ENCODE assay signal across 8 cellular contexts in the genomic region with DNA sequence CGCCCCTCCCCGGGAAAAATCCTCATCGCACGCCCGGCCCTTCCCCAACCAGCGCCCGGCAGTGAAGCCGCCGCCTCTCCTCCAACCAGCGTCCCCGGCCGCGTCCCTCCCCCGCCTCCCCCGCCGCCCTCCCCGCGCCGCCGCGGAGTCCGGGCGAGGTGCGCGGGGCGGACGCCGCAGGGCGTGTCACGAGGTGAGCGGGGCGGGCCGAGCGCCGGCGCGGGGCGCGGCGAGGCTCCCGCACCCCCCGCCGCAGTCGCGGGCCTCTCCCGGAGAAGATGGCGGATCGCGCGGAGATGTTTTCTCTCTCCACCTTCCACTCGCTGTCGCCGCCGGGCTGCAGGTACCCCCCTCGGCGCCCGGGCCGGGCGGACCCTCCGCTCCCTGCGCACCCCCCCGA. TPM values are rescaled to one million over a fixed set of nuclear protein-coding genes. Genes with fewer than 3 reads are reported as not detected.
DNase-seq lines count a peak whose midpoint lies in the region; ATAC-seq, FAIRE-seq and TF ChIP-seq lines count a peak whose summit lies in the region.

A gene (plus strand): TSS at position 253 of the 400 bp plus-strand sequence. CDS start 26 bp downstream, at position 279.

- no peak within 1 kb of the TSS for H4K8ac ChIP-seq in mesenchymal stem cell (ENCODE audit: low read length)

- no peak within 1 kb of the TSS for H3K4ac ChIP-seq in mesenchymal stem cell (ENCODE audit: low read depth in 1 of 2, low read length in 2 of 2)

- CTCF ChIA-PET in K562 (lab: Yijun Ruan, JAX; ENCODE audit: low intra/inter-chr PET ratio) = no interaction called here

- no peak for TF ChIP-seq POLR2A in K562 (conservative IDR thresholded peaks at IDR 0.05)

- H3K18ac ChIP-seq in mesenchymal stem cell (ENCODE audit: low read depth in 1 of 2, low read length in 2 of 2) = no peak within 1 kb of the TSS

- intact Hi-C loops in K562 (cut with micrococcal nuclease) = no loop called here

- H3K79me1 ChIP-seq in mesenchymal stem cell (replicated peaks; ENCODE audit: low read length, poor library complexity, severe bottlenecking) = no peaks in the 10 kb centered on the region

- H3F3A ChIP-seq in MM.1S (ENCODE audit: insufficient read depth, low read length) = no peaks in the 10 kb centered on the region

- no TSS peak for BruUV-seq in K562 (replicated peaks; lab: Mats Ljungman, UMichigan)

- no peaks in the 10 kb centered on the region for H3K36me3 ChIP-seq in K562 (ENCODE audit: control insufficient read depth, insufficient read depth, low read length)
- H3K36me3 ChIP-seq in mesenchymal stem cell (ENCODE audit: control insufficient read depth in 1 of 2, insufficient read depth in 2 of 2, low read depth in 1 of 2, low read length in 2 of 2) = peaks cover 0 to 9% of the 10 kb centered on the region in 2 experiments
- no peaks in the 10 kb centered on the region for H3K36me3 ChIP-seq in MM.1S (replicated peaks; ENCODE audit: insufficient read depth, low read length)

- H3K27ac ChIP-seq in C4-2B (peak within 1 kb of the TSS; percentile 64), K562 (ENCODE audit: extremely low read depth, low read depth, low read length) (no peak within 1 kb of the TSS), mesenchymal stem cell (ENCODE audit: low read length, poor library complexity, severe bottlenecking) (no peak within 1 kb of the TSS), MM.1S (ENCODE audit: low read length) (no peak within 1 kb of the TSS)

- H2BK15ac ChIP-seq in mesenchymal stem cell (ENCODE audit: low read depth, poor library complexity, severe bottlenecking) = no peak within 1 kb of the TSS

- H2AFZ ChIP-seq in K562 (ENCODE audit: low read depth, low read length) (no peak within 1 kb of the TSS), mesenchymal stem cell (ENCODE audit: low read depth, low read length) (no peak within 1 kb of the TSS), MM.1S (ENCODE audit: low read length) (no peak within 1 kb of the TSS)

- H3K27me3 ChIP-seq in K562 (ENCODE audit: control insufficient read depth in 2 of 2, insufficient read depth in 2 of 2, low read length in 2 of 2) (peaks cover 8 to 49% of the 10 kb centered on the region in 2 experiments; a peak in 4 of 5 replicates), mesenchymal stem cell (ENCODE audit: control insufficient read depth in 1 of 2, insufficient read depth in 1 of 2, low read length in 2 of 2) (peaks cover 52 to 53% of the 10 kb centered on the region in 2 experiments), MM.1S (replicated peaks; ENCODE audit: insufficient read depth, low read length) (peaks cover 82% of the 10 kb centered on the region)

- H3K9ac ChIP-seq in K562 (ENCODE audit: insufficient read depth in 1 of 2, low read depth in 2 of 2, low read length in 2 of 2) (no peak within 1 kb of the TSS; a peak in 1 of 4 replicates), mesenchymal stem cell (ENCODE audit: low read length) (no peak within 1 kb of the TSS), MM.1S (ENCODE audit: low read length) (no peak within 1 kb of the TSS)

- peak; percentile 82 for ATAC-seq in K562
- no peak for ATAC-seq in HG03378 (IDR thresholded peaks at IDR 0.05; ENCODE audit: unreplicated experiment)

- TF ChIP-seq EP300 in K562 (IDR thresholded peaks at IDR 0.05; ENCODE audit: low read length) = no peak

- peak within 1 kb of the TSS in 1 of 2 experiments; percentile 59 for H3K23ac ChIP-seq in mesenchymal stem cell (ENCODE audit: low read length in 2 of 2)

- no peak for TF ChIP-seq RAD21 in K562 (CRISPR knock-in tag; conservative IDR thresholded peaks at IDR 0.05 in 1 of 2, IDR thresholded peaks at IDR 0.05 in 1 of 2)

- TF ChIP-seq CTCF in C4-2B (conservative IDR thresholded peaks at IDR 0.05) (no peak), K562 (IDR thresholded peaks at IDR 0.05 in 2 of 3, conservative IDR thresholded peaks at IDR 0.05 in 1 of 3; ENCODE audit: insufficient read depth in 2 of 3, low read depth in 1 of 3, low read length in 3 of 3) (no peak), MM.1S (IDR thresholded peaks at IDR 0.05; ENCODE audit: low read length) (no peak)

- no peak within 1 kb of the TSS for H4K91ac ChIP-seq in mesenchymal stem cell (ENCODE audit: low read length)

- H3K4me3 ChIP-seq in K562 = no peak within 1 kb of the TSS
- H3K4me3 ChIP-seq in mesenchymal stem cell (ENCODE audit: insufficient read depth in 1 of 2, low read depth in 1 of 2, low read length in 2 of 2) = peak within 1 kb of the TSS in 1 of 2 experiments; percentile 49
- no peak within 1 kb of the TSS for H3K4me3 ChIP-seq in MM.1S (ENCODE audit: low read length)

- H3K9me3 ChIP-seq in K562 (replicated peaks; ENCODE audit: control insufficient read depth, insufficient read depth, low read depth, low read length) = no peaks in the 10 kb centered on the region
- no peaks in the 10 kb centered on the region for H3K9me3 ChIP-seq in mesenchymal stem cell (ENCODE audit: control insufficient read depth, low read length)
- no peaks in the 10 kb centered on the region for H3K9me3 ChIP-seq in MM.1S (replicated peaks; ENCODE audit: insufficient read depth, low read length)

- no peak within 1 kb of the TSS for H2AK5ac ChIP-seq in mesenchymal stem cell (ENCODE audit: low read length, severe bottlenecking)

- H3K4me1 ChIP-seq in K562 (replicated peaks in 1 of 2; ENCODE audit: control insufficient read depth in 2 of 2, insufficient read depth in 2 of 2, low read length in 2 of 2) (peaks cover 0 to 13% of the 10 kb centered on the region in 2 experiments; a peak in 2 of 5 replicates), mesenchymal stem cell (ENCODE audit: control insufficient read depth, insufficient read depth, low read depth, low read length) (peaks cover 9% of the 10 kb centered on the region), MM.1S (ENCODE audit: low read length) (no peaks in the 10 kb centered on the region)

- no CpG with 5 or more reads among the region's 62 CpGs for WGBS in K562 (ENCODE audit: insufficient coverage, low coverage, missing lambda C conversion rate)
- WGBS in mesenchymal stem cell = 0% methylated on average over 12 of the region's 62 CpGs

- H2BK120ac ChIP-seq in mesenchymal stem cell (ENCODE audit: low read depth, low read length) = no peak within 1 kb of the TSS

- H3K4me2 ChIP-seq in K562 (ENCODE audit: insufficient read depth, low read length) (no peak within 1 kb of the TSS), mesenchymal stem cell (ENCODE audit: low read length, poor library complexity, severe bottlenecking) (peak within 1 kb of the TSS; percentile 85), MM.1S (ENCODE audit: low read depth, low read length) (no peak within 1 kb of the TSS)

- H4K20me1 ChIP-seq in K562 (replicated peaks; ENCODE audit: control insufficient read depth, insufficient read depth, low read length) = peaks cover 3% of the 10 kb centered on the region; the same call in 1 of the 2 replicates
- H4K20me1 ChIP-seq in MM.1S (ENCODE audit: insufficient read depth, low read length) = no peaks in the 10 kb centered on the region

- in situ Hi-C loops in K562 (cut with MboI) = no loop called here

- H2BK5ac ChIP-seq in mesenchymal stem cell (ENCODE audit: low read depth, low read length, poor library complexity, severe bottlenecking) = no peak within 1 kb of the TSS

- H3K9me2 ChIP-seq in MM.1S (replicated peaks; ENCODE audit: insufficient read depth, low read length) = no peaks in the 10 kb centered on the region

- H2BK12ac ChIP-seq in mesenchymal stem cell (ENCODE audit: low read length in 2 of 2) = no peak within 1 kb of the TSS

- POLR2A ChIA-PET in K562 (lab: Yijun Ruan, JAX) = no interaction called here

- no peak for FAIRE-seq in K562 (lab: Jason Lieb, UNC)

- no peaks in the 10 kb centered on the region for H3K9me1 ChIP-seq in K562 (ENCODE audit: control insufficient read depth, insufficient read depth, low read length)

- no peak within 1 kb of the TSS for H3K14ac ChIP-seq in mesenchymal stem cell (ENCODE audit: low read length in 2 of 2)

- DNase-seq in HuH-7.5 (ENCODE audit: low spot score) (peak; percentile 79), K562 (ENCODE audit: extremely low read depth in 1 of 4, low spot score in 3 of 4) (peak; percentile 25 to 77 (median 64)), mesenchymal stem cell (no peak), COLO829 (ENCODE audit: low spot score) (no peak), MM.1S (no peak)
- no peak for DNase-seq in activated CD4-positive, alpha-beta T cell treated with anti-CD3 and anti-CD28 coated beads, Interleukin-2, amount 50 U/mL, for 1 hour

- H3K79me2 ChIP-seq in K562 (ENCODE audit: control insufficient read depth, insufficient read depth, low read length) (no peaks in the 10 kb centered on the region), MM.1S (ENCODE audit: low read length) (no peaks in the 10 kb centered on the region)

TF ChIP-seq in K562, 482 proteins besides CTCF, POLR2A, EP300 and RAD21 (continues in another document):
- TF ChIP-seq ZBTB7A (IDR thresholded peaks at IDR 0.05; ENCODE audit: borderline replicate concordance, control insufficient read depth, low read depth, low read length) = peak; percentile 11; the same call in 1 of the 2 replicates

RNA-seq across cellular contexts. Expression of the gene that starts here (rescaled TPM):
- total RNA-seq in K562 (2011; cell fraction: chromatin; rRNA removed; ENCODE audit: low replicate concordance) = 0.12 TPM in 1 of 2 replicates, not detected in the other
- total RNA-seq in K562 (2011; cell fraction: nucleolus; rRNA removed) = 0.13 and 0.17 TPM in 2 replicates
- total RNA-seq in K562 (2011; cell fraction: nucleoplasm; rRNA removed) = 0.07 and 0.23 TPM in 2 replicates
- total RNA-seq in K562 (2014; rRNA removed) (0.18 and 0.45 TPM in 2 replicates), K562 (2014; rRNA removed; fragmentation: Illumina TruSeq; extraction: Trizol) (0.04 TPM in 1 of 2 replicates, not detected in the other), K562 (2015; rRNA removed; fragmentation: Illumina TruSeq; extraction: Trizol) (0.04 and 0.07 TPM in 2 replicates), K562 (2021) (0.29 and 0.47 TPM in 2 replicates)
- polyA plus RNA-seq in K562 (2011; rRNA removed) (0.01 and 0.07 TPM in 2 replicates), K562 (2014; fragmentation: Illumina TruSeq; extraction: Trizol) (0.03 and 0.17 TPM in 2 replicates), K562 (2014; fragmentation: Nextera tagmentation; extraction: Ambion mirVana) (not detected), K562 (2014; rRNA removed) (0.12 and 0.18 TPM in 2 replicates)
- polyA plus RNA-seq in K562 (2011; cell fraction: cytosol; rRNA removed) = 0.07 and 0.18 TPM in 2 replicates
- polyA plus RNA-seq in K562 (2011; cell fraction: nucleus; rRNA removed) = 0.13 and 0.14 TPM in 2 replicates
- 0.17 and 0.36 TPM in 2 replicates for polyA plus RNA-seq in K562 (2012)
- polyA minus RNA-seq in K562 (2011; rRNA and poly(A)+ RNA removed) = not detected in 2 replicates
- polyA minus RNA-seq in K562 (2011; cell fraction: cytosol; rRNA and poly(A)+ RNA removed) = 0.36 TPM in 1 of 2 replicates, not detected in the other
- polyA minus RNA-seq in K562 (2011; cell fraction: nucleus; rRNA and poly(A)+ RNA removed) = under 0.01 TPM in 1 of 2 replicates, not detected in the other
- 0.87 TPM for polyA plus RNA-seq in mesenchymal stem cell (2013, experiment 1 of 2)
- polyA plus RNA-seq in mesenchymal stem cell (2013, experiment 2 of 2) = 0.78 TPM

Comparison
In these comparisons a context has a peak if more than half of its experiments do, and no peak if none do; other contexts are left out.
1. Peak in DNase-seq and ATAC-seq in K562; RNA of the gene not detected or under 1 TPM.